In the genomic region with DNA sequence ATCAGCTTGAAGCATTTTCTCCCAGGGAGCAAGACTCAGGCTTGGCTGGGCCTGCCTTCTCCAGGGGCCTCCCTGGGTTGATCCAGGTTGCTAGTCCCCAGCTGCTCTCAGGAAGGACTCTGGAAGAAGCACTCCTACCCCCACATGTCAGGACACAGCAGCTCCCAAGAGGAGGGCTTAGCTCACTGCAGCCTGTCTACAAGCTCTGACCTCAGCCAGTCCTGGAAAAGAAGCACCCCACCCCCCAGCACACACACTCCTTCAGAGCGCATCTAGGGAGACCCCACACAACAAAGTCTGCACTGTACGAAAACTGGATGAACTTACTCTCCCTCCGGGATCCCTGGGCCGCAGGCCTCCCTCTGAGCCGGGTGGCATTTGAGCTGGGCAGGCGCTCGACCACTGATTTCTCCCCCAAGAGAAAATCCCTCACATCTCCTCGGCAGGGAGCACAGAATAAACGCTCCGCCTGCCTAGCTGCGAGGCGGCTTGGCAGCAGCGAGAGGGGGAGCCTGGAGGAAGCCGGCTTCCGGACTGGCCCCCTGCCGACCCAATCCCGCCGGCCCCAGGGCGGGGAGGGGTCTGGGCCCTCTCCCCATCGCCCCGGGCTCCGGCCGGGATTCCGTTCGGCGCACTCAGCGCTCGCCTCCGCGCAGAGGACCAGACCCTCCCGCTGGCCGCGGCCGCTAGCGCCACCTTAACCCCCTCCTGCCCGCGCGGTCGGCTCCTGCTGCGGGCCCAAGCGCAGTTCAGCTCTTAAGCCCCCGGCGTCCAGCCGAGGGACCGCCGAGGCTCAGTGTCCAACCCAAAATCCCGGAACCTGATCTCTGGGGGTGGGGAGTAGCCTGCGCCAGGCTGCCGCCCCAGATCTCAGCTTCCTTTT, we compare ENCODE assay signal across 9 cellular contexts. TPM values are rescaled to one million over a fixed set of nuclear protein-coding genes. Genes with fewer than 3 reads are reported as not detected.
DNase-seq lines count a peak whose midpoint lies in the region; ATAC-seq, FAIRE-seq and TF ChIP-seq lines count a peak whose summit lies in the region.
"Had no signal": no experiment of that assay in that cellular context is flagged by ENCODE, and none has a peak within 500 bp of the region (broad histone marks: within the 10 kb centered on the region; RNA-seq: fewer than 3 reads in every experiment).

A gene (minus strand): TSS at position 458 of the 883 bp plus-strand sequence. CDS start 1,576 bp downstream, outside the sequence.

- dilution Hi-C loops in endothelial cell of umbilical vein (cut with MboI; ENCODE audit: extremely low pct_ligation_motif_present, low sequenced_read_pairs) = no loop called here

- no peaks in the 10 kb centered on the region for H3K4me1 ChIP-seq in endothelial cell of umbilical vein (ENCODE audit: control insufficient read depth, extremely low read depth, insufficient read depth, low read length)
- H3K4me1 ChIP-seq in mucosa of descending colon (ENCODE audit: low read depth) = peaks cover 17% of the 10 kb centered on the region

- H3K79me2 ChIP-seq in endothelial cell of umbilical vein (ENCODE audit: control insufficient read depth, insufficient read depth, low read length) = no peaks in the 10 kb centered on the region

- H3K4me3 Mint-ChIP-seq in type B pancreatic cell = peak within 1 kb of the TSS; percentile 82

- POLR2A ChIA-PET in endothelial cell of umbilical vein (lab: Charles Lee) = no interaction called here

- H3K4me1 Mint-ChIP-seq in type B pancreatic cell (ENCODE audit: unreplicated experiment) = no peaks in the 10 kb centered on the region

- H3K9me1 ChIP-seq in endothelial cell of umbilical vein (replicated peaks; ENCODE audit: control insufficient read depth, extremely low read depth, insufficient read depth, low read length) = no peaks in the 10 kb centered on the region

- peaks cover 50 to 56% of the 10 kb centered on the region in 2 experiments for H3K27me3 ChIP-seq in endothelial cell of umbilical vein (ENCODE audit: control insufficient read depth in 2 of 2, insufficient read depth in 2 of 2, low read length in 2 of 2)

- BruUV-seq in endothelial cell of umbilical vein (replicated peaks; lab: Mats Ljungman, UMichigan) = no TSS peak

- H3K4me3 ChIP-seq in endothelial cell of umbilical vein (replicated peaks in 1 of 3; ENCODE audit: insufficient read depth in 1 of 3, low read depth in 1 of 3, low read length in 3 of 3) (no peak within 1 kb of the TSS), mucosa of descending colon (no peak within 1 kb of the TSS)

- TF ChIP-seq POLR2A in endothelial cell of umbilical vein (IDR thresholded peaks at IDR 0.05; ENCODE audit: low read depth, low read length) = no peak

- H3K27me3 Mint-ChIP-seq in type B pancreatic cell = peaks cover 87% of the 10 kb centered on the region

- peak in 1 of 2 donors; percentile 4 for TF ChIP-seq CTCF in endothelial cell of umbilical vein (IDR thresholded peaks at IDR 0.05; ENCODE audit: extremely low read depth in 1 of 2, insufficient read depth in 1 of 2, low read depth in 1 of 2, low read length in 2 of 2)
- no peak for TF ChIP-seq CTCF in mucosa of descending colon (IDR thresholded peaks at IDR 0.05)
- peak; percentile 30 for TF ChIP-seq CTCF in type B pancreatic cell (conservative IDR thresholded peaks at IDR 0.05)

- no peak within 1 kb of the TSS for H3K4me2 ChIP-seq in endothelial cell of umbilical vein (ENCODE audit: insufficient read depth, low read length)

- H3K9me3 Mint-ChIP-seq in type B pancreatic cell = no peaks in the 10 kb centered on the region

- H2AFZ ChIP-seq in endothelial cell of umbilical vein (ENCODE audit: low read depth, low read length) = no peak within 1 kb of the TSS

- DNase-seq in activated CD4-positive, CD25-positive, alpha-beta regulatory T cell treated with anti-CD3 and anti-CD28 coated beads, Interleukin-2, amount 50 U/mL, for 72 hours = no peak
- DNase-seq in SHP77 treated with DMSO at 0.1 percent for 48 hours (lab: John Stamatoyannopoulos, UW) = peak; percentile 20
- DNase-seq in endothelial cell of umbilical vein (ENCODE audit: low read depth, low spot score) = peak; percentile 10
- DNase-seq in mucosa of descending colon = no peak
- no peak for DNase-seq in type B pancreatic cell (ENCODE audit: extremely low spot score, unreplicated experiment)
- no peak for DNase-seq in effector CD8-positive, alpha-beta T cell (lab: John Stamatoyannopoulos, UW)

- no peak within 1 kb of the TSS for H3K27ac Mint-ChIP-seq in type B pancreatic cell

- CTCF ChIA-PET in endothelial cell of umbilical vein (lab: Charles Lee) = interaction anchor here (1.3 to 3.5 kb wide), 3 partner anchors 13 to 160 kb away, joined by 4 to 18 read pairs (median 10); no protein-coding TSS in a partner anchor

- intact Hi-C loops in endothelial cell of umbilical vein (cut with micrococcal nuclease) = loop anchor here (5.0 kb wide), 1 partner anchor 44 kb away; no protein-coding TSS in a partner anchor
- intact Hi-C loops in mucosa of descending colon (cut with DNase I, micrococcal nuclease) = no loop called here

- no peaks in the 10 kb centered on the region for H3K36me3 Mint-ChIP-seq in type B pancreatic cell

- no peaks in the 10 kb centered on the region for H4K20me1 ChIP-seq in endothelial cell of umbilical vein (replicated peaks; ENCODE audit: control insufficient read depth, extremely low read depth, insufficient read depth, low read length)

- H3K9ac ChIP-seq in endothelial cell of umbilical vein (replicated peaks; ENCODE audit: extremely low read depth, insufficient read depth, low read length) = no peak within 1 kb of the TSS

- H3K27ac ChIP-seq in endothelial cell of umbilical vein (ENCODE audit: insufficient read depth, low read depth, low read length) = no peak within 1 kb of the TSS

- no peak for FAIRE-seq in endothelial cell of umbilical vein (lab: Jason Lieb, UNC)
- FAIRE-seq: G401.6 had no signal

- no peaks in the 10 kb centered on the region for H3K9me3 ChIP-seq in endothelial cell of umbilical vein (replicated peaks; ENCODE audit: control insufficient read depth, insufficient read depth, low read length)
- no peaks in the 10 kb centered on the region for H3K9me3 ChIP-seq in mucosa of descending colon

- no peaks in the 10 kb centered on the region for H3K36me3 ChIP-seq in endothelial cell of umbilical vein (ENCODE audit: control insufficient read depth in 2 of 2, extremely low read depth in 1 of 2, insufficient read depth in 2 of 2, low read length in 2 of 2)
- no peaks in the 10 kb centered on the region for H3K36me3 ChIP-seq in mucosa of descending colon (ENCODE audit: low read depth)

- ATAC-seq in activated CD4-positive, CD25-positive, alpha-beta regulatory T cell treated with anti-CD3 and anti-CD28 coated beads, Interleukin-2, amount 50 U/mL, for 24 hours = peak; percentile 20 to 36
- ATAC-seq in mucosa of descending colon (peak; percentile 38), GM21528 (IDR thresholded peaks at IDR 0.05; ENCODE audit: low FRiP score, unreplicated experiment) (no peak)

TF ChIP-seq in endothelial cell of umbilical vein, 7 proteins besides CTCF, POLR2A, EP300 and RAD21:
- TF ChIP-seq EZH2 (IDR thresholded peaks at IDR 0.05; ENCODE audit: borderline replicate concordance, low read depth, low read length, severe bottlenecking) = peak; percentile 89
- TF ChIP-seq FOS (IDR thresholded peaks at IDR 0.05; ENCODE audit: borderline replicate concordance, insufficient read depth, low read length) = no peak

RNA-seq across cellular contexts. Expression of the gene that starts here (rescaled TPM):
- total RNA-seq in endothelial cell of umbilical vein (not detected in 2 replicates), mucosa of descending colon (1 to 10 TPM in 1 of 3 donors, under 1 TPM in 2; 0.12 to 4.7 (median 0.46) TPM), type B pancreatic cell (ENCODE audit: low replicate concordance) (0.40 and 1.1 TPM in 2 replicates)
- polyA plus RNA-seq in endothelial cell of umbilical vein = not detected in 2 replicates
- polyA plus RNA-seq in endothelial cell of umbilical vein (2011; cell fraction: cytosol; rRNA removed) = not detected in 2 replicates
- polyA plus RNA-seq in endothelial cell of umbilical vein (2011; cell fraction: nucleus; rRNA removed) = not detected in 2 replicates
- polyA plus RNA-seq in endothelial cell of umbilical vein (2012) = not detected in 2 replicates
- not detected in 2 replicates for polyA minus RNA-seq in endothelial cell of umbilical vein
- polyA minus RNA-seq in endothelial cell of umbilical vein (2011; cell fraction: cytosol; rRNA and poly(A)+ RNA removed) = not detected
- polyA minus RNA-seq in endothelial cell of umbilical vein (2011; cell fraction: nucleus; rRNA and poly(A)+ RNA removed) = not detected in 2 replicates

Comparison
In these comparisons a context has a peak if more than half of its experiments do, and no peak if none do; other contexts are left out.
1. Peak in DNase-seq in endothelial cell of umbilical vein; RNA of the gene not detected or under 1 TPM.